Comparison of ENCODE assay signal across 11 cellular contexts in genomic region chr20:38123021-38123587, GRCh38. TPM values are rescaled to one million over a fixed set of nuclear protein-coding genes. Genes with fewer than 3 reads are reported as not detected.
DNase-seq lines count a peak whose midpoint lies in the region; ATAC-seq and TF ChIP-seq lines count a peak whose summit lies in the region.
"Had no signal": no experiment of that assay in that cellular context is flagged by ENCODE, and none has a peak within 500 bp of the region (broad histone marks: within the 10 kb centered on the region; RNA-seq: fewer than 3 reads in every experiment).

No MANE protein-coding gene starts in this region.

- H3K4me1 Mint-ChIP-seq in chondrocyte (ENCODE audit: low read depth), result peaks cover 43% of the 10 kb centered on the region
- H3K4me1 Mint-ChIP-seq in mesothelial cell of epicardium, result peaks cover 39% of the 10 kb centered on the region

- DNase-seq in AG20443 (ENCODE audit: low spot score), result peak; percentile 39
- peak; percentile 88 for DNase-seq in OCI-M1 (lab: John Stamatoyannopoulos, UW)
- DNase-seq in chondrocyte (ENCODE audit: low spot score), result peak; percentile 36
- peak in 1 of 2 experiments; percentile 37 for DNase-seq in mesothelial cell of epicardium (ENCODE audit: low spot score in 2 of 2, unreplicated experiment in 2 of 2)
- DNase-seq in glomerular visceral epithelial cell (ENCODE audit: extremely low spot score), result no peak
- no peak for DNase-seq in DMS79 (lab: John Stamatoyannopoulos, UW)
- no peak for DNase-seq in amygdala (lab: John Stamatoyannopoulos, UW)
- DNase-seq: DMS 273 treated with DMSO at 0.1 percent for 48 hours, kidney glomerular epithelial cell, NCI-H187 treated with DMSO at 0.1 percent for 48 hours had no signal

- peak overlapping the region; percentile 74 for H3K27ac Mint-ChIP-seq in chondrocyte (ENCODE audit: unreplicated experiment)
- peak overlapping the region; percentile 92 for H3K27ac Mint-ChIP-seq in mesothelial cell of epicardium

- H3K36me3 Mint-ChIP-seq in chondrocyte (ENCODE audit: low read depth), result no peaks in the 10 kb centered on the region
- H3K36me3 Mint-ChIP-seq in mesothelial cell of epicardium, result no peaks in the 10 kb centered on the region

- no peaks in the 10 kb centered on the region for H3K9me3 Mint-ChIP-seq in chondrocyte (ENCODE audit: low read depth)
- no peaks in the 10 kb centered on the region for H3K9me3 Mint-ChIP-seq in mesothelial cell of epicardium

- TF ChIP-seq CTCF in chondrocyte (IDR thresholded peaks at IDR 0.05) (no peak), mesothelial cell of epicardium (IDR thresholded peaks at IDR 0.05; ENCODE audit: unreplicated experiment) (no peak)

- H3K4me3 Mint-ChIP-seq in chondrocyte (ENCODE audit: unreplicated experiment) (no peak overlapping the region), mesothelial cell of epicardium (no peak overlapping the region)

- no peak for ATAC-seq in HG03457 (IDR thresholded peaks at IDR 0.05; ENCODE audit: unreplicated experiment)

- H3K27me3 Mint-ChIP-seq in chondrocyte (ENCODE audit: low read depth) (no peaks in the 10 kb centered on the region), mesothelial cell of epicardium (ENCODE audit: low read depth) (no peaks in the 10 kb centered on the region)

RNA-seq across cellular contexts. Expression of gene TGM2, which starts 42.0 kb away (rescaled TPM):
- total RNA-seq in chondrocyte, result 7.1 to 22.3 TPM (median 17.7 TPM) in 3 replicates
- 32.4 to 35.7 TPM (median 35.3 TPM) in 3 replicates for total RNA-seq in mesothelial cell of epicardium

Comparison
In these comparisons a context has a peak if more than half of its experiments do, and no peak if none do; other contexts are left out.
1. DNase-seq: peak in AG20443 (single experiment), OCI-M1 (single experiment) and chondrocyte (single experiment); none in glomerular visceral epithelial cell (single experiment), DMS79 (single experiment) and amygdala (0 of 56).